Comparison of ENCODE assay signal across 8 cellular contexts in genomic region chr16:69132424-69133252, GRCh38. TPM values are rescaled to one million over a fixed set of nuclear protein-coding genes. Genes with fewer than 3 reads are reported as not detected.
DNase-seq lines count a peak whose midpoint lies in the region; ATAC-seq, FAIRE-seq and TF ChIP-seq lines count a peak whose summit lies in the region.

CHTF8 (minus strand) TSS chr16:69132588; CDS start chr16:69121458, 11,130 bp downstream.
UTP4 (plus strand) TSS chr16:69132649; CDS start chr16:69133460, 811 bp downstream.

- no peaks in the 10 kb centered on the region for H3K27me3 Mint-ChIP-seq in WTC11 (ENCODE audit: low read depth)

- H3K4me1 Mint-ChIP-seq in WTC11, result peaks cover 40% of the 10 kb centered on the region

- H3K36me3 Mint-ChIP-seq in WTC11, result peaks cover 33% of the 10 kb centered on the region

- POLR2A ChIA-PET in WTC11 (lab: Charles Lee), result interaction anchor here (0.6 to 1.5 kb wide), 6 partner anchors 14 to 198 kb away, joined by 3 to 7 read pairs (median 4); no protein-coding TSS in a partner anchor

- H3K9me3 Mint-ChIP-seq in WTC11, result no peaks in the 10 kb centered on the region

- peak; percentile 59 for DNase-seq in NK-92 treated with Interleukin-12 subunit alpha and Interleukin-12 subunit beta, amount 100 ng/mL, for 24 hours (lab: John Stamatoyannopoulos, UW)
- no peak for DNase-seq in NK-92 (lab: John Stamatoyannopoulos, UW; ENCODE audit: unreplicated experiment)
- peak; percentile 65 for DNase-seq in NCI-H2196 (lab: John Stamatoyannopoulos, UW; ENCODE audit: unreplicated experiment)
- peak; percentile 81 for DNase-seq in WTC11 (ENCODE audit: low spot score)
- DNase-seq in bronchial epithelial cell (ENCODE audit: low read depth), result peak; percentile 47
- peak; percentile 85 for DNase-seq in iris pigment epithelial cell (ENCODE audit: low read depth)
- peak; percentile 72 to 85 for DNase-seq in stimulated activated CD4-positive, alpha-beta T cell treated with anti-CD3 and anti-CD28 coated beads, Interleukin-12 subunit alpha, Interleukin-12 subunit beta, amount 100 ng/mL, for 24 hours (ENCODE audit: low read depth in 2 of 2)

- H3K4me3 ChIP-seq in bronchial epithelial cell (ENCODE audit: low read depth, low read length), result peak within 1 kb of the TSS; percentile 97

- CTCF ChIA-PET in WTC11 (lab: Charles Lee), result interaction anchor here (1.0 to 1.3 kb wide), 4 partner anchors 9 to 604 kb away, joined by 3 to 7 read pairs (median 5); no protein-coding TSS in a partner anchor

- ATAC-seq in HG02973 (IDR thresholded peaks at IDR 0.05; ENCODE audit: unreplicated experiment) (peak; percentile 85), WTC11 (peak; percentile 70)

- no peaks in the 10 kb centered on the region for H3K27me3 ChIP-seq in bronchial epithelial cell (ENCODE audit: control insufficient read depth, insufficient read depth, low read length)

- peak within 1 kb of the TSS; percentile 98 for H3K27ac Mint-ChIP-seq in WTC11

- peaks cover 1% of the 10 kb centered on the region for H3K36me3 ChIP-seq in bronchial epithelial cell (ENCODE audit: control insufficient read depth, insufficient read depth, low read length)

- FAIRE-seq in bronchial epithelial cell (lab: Jason Lieb, UNC), result no peak

- H3K4me3 Mint-ChIP-seq in WTC11, result peak within 1 kb of the TSS; percentile 97

- TF ChIP-seq CTCF in WTC11 (IDR thresholded peaks at IDR 0.05) (no peak), bronchial epithelial cell (IDR thresholded peaks at IDR 0.05; ENCODE audit: insufficient read depth, low read length, severe bottlenecking) (no peak)

TF ChIP-seq in WTC11, 78 proteins besides CTCF, POLR2A, EP300 and RAD21 (continues in another document):
- TF ChIP-seq STAT6 (CRISPR knock-in tag; conservative IDR thresholded peaks at IDR 0.05; ENCODE audit: low read depth) (no peak), ATF1 (CRISPR knock-in tag; IDR thresholded peaks at IDR 0.05) (no peak), KAT7 (CRISPR knock-in tag; IDR thresholded peaks at IDR 0.05; ENCODE audit: borderline replicate concordance) (no peak), PREB (CRISPR knock-in tag; IDR thresholded peaks at IDR 0.05; ENCODE audit: borderline replicate concordance) (no peak), FOXP1 (CRISPR knock-in tag; IDR thresholded peaks at IDR 0.05; ENCODE audit: borderline replicate concordance) (peak; percentile 78; the same call in 1 of the 2 replicates), NFE2L1 (CRISPR knock-in tag; IDR thresholded peaks at IDR 0.05) (peak; percentile 74), IRF2 (CRISPR knock-in tag; IDR thresholded peaks at IDR 0.05; ENCODE audit: borderline replicate concordance, low read depth) (no peak), ATF3 (CRISPR knock-in tag; conservative IDR thresholded peaks at IDR 0.05) (no peak), ZNF317 (CRISPR knock-in tag; IDR thresholded peaks at IDR 0.05; ENCODE audit: borderline replicate concordance, low read depth) (no peak), SP1 (CRISPR knock-in tag; conservative IDR thresholded peaks at IDR 0.05) (peak; percentile 69), ERG (CRISPR knock-in tag; IDR thresholded peaks at IDR 0.05) (no peak), JAZF1 (CRISPR knock-in tag; IDR thresholded peaks at IDR 0.05) (no peak), NR3C1 (CRISPR knock-in tag; conservative IDR thresholded peaks at IDR 0.05; ENCODE audit: low read depth) (0 out of 2 replicates have a peak, but pooled peaks have one; percentile 41)
- TF ChIP-seq, protein P1, sequence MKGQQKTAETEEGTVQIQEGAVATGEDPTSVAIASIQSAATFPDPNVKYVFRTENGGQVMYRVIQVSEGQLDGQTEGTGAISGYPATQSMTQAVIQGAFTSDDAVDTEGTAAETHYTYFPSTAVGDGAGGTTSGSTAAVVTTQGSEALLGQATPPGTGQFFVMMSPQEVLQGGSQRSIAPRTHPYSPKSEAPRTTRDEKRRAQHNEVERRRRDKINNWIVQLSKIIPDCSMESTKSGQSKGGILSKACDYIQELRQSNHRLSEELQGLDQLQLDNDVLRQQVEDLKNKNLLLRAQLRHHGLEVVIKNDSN (CRISPR knock-in tag; IDR thresholded peaks at IDR 0.05), result peak; percentile 73
- TF ChIP-seq, protein P2, sequence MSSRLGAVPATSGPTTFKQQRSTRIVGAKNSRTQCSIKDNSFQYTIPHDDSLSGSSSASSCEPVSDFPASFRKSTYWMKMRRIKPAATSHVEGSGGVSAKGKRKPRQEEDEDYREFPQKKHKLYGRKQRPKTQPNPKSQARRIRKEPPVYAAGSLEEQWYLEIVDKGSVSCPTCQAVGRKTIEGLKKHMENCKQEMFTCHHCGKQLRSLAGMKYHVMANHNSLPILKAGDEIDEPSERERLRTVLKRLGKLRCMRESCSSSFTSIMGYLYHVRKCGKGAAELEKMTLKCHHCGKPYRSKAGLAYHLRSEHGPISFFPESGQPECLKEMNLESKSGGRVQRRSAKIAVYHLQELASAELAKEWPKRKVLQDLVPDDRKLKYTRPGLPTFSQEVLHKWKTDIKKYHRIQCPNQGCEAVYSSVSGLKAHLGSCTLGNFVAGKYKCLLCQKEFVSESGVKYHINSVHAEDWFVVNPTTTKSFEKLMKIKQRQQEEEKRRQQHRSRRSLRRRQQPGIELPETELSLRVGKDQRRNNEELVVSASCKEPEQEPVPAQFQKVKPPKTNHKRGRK (CRISPR knock-in tag; IDR thresholded peaks at IDR 0.05; ENCODE audit: borderline replicate concordance), result no peak
- TF ChIP-seq, protein P3, sequence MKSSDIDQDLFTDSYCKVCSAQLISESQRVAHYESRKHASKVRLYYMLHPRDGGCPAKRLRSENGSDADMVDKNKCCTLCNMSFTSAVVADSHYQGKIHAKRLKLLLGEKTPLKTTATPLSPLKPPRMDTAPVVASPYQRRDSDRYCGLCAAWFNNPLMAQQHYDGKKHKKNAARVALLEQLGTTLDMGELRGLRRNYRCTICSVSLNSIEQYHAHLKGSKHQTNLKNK (CRISPR knock-in tag; IDR thresholded peaks at IDR 0.05), result no peak
- TF ChIP-seq, protein P4, sequence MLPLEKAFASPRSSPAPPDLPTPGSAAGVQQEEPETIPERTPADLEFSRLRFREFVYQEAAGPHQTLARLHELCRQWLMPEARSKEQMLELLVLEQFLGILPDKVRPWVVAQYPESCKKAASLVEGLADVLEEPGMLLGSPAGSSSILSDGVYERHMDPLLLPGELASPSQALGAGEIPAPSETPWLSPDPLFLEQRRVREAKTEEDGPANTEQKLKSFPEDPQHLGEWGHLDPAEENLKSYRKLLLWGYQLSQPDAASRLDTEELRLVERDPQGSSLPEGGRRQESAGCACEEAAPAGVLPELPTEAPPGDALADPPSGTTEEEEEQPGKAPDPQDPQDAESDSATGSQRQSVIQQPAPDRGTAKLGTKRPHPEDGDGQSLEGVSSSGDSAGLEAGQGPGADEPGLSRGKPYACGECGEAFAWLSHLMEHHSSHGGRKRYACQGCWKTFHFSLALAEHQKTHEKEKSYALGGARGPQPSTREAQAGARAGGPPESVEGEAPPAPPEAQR (CRISPR knock-in tag; IDR thresholded peaks at IDR 0.05), result no peak

RNA-seq across cellular contexts. Expression of gene CHTF8, which starts in this region (rescaled TPM):
- total RNA-seq in WTC11 (2021) (115 to 134 TPM (median 132 TPM) in 3 replicates), bronchial epithelial cell (34.8 and 42.0 TPM in 2 replicates)

RNA-seq across cellular contexts. Expression of gene UTP4, which starts in this region (rescaled TPM):
- total RNA-seq in WTC11 (2021) (71.0 to 85.7 TPM (median 74.4 TPM) in 3 replicates), bronchial epithelial cell (12.8 and 21.9 TPM in 2 replicates)
